7 cellular contexts compared by ENCODE assay signal in genomic region chr17:6656797-6657632, GRCh38. TPM values are rescaled to one million over a fixed set of nuclear protein-coding genes. Genes with fewer than 3 reads are reported as not detected.
DNase-seq lines count a peak whose midpoint lies in the region; ATAC-seq, FAIRE-seq and TF ChIP-seq lines count a peak whose summit lies in the region.
"Not testable (repeated sequence)": the region's sequence is repeated elsewhere in the genome, so short reads cannot be mapped to it uniquely, and the experiment has no call there.
"Had no signal": no experiment of that assay in that cellular context is flagged by ENCODE, and none has a peak within 500 bp of the region (broad histone marks: within the 10 kb centered on the region; RNA-seq: fewer than 3 reads in every experiment).

No MANE protein-coding gene starts in this region.

- DNase-seq in GM19239 (ENCODE audit: insufficient read length, low spot score), result not testable (repeated sequence)
- DNase-seq in PC-9, result peak in 1 of 2 experiments; percentile 40
- peak; percentile 64 to 67 for DNase-seq in activated T-cell treated with anti-CD3 and anti-CD28 coated beads, Interleukin-2, amount 50 U/mL, for 72 hours
- peak; percentile 73 for DNase-seq in germinal center (ENCODE audit: low spot score)

- BruUV-seq in PC-9 (replicated peaks; lab: Mats Ljungman, UMichigan), result TSS peak; percentile 25

- POLR2A ChIA-PET in PC-9 (lab: Charles Lee; ENCODE audit: unreplicated experiment), result interaction anchor here (0.7 kb wide), 1 partner anchor 90 kb away, joined by 4 read pairs; no protein-coding TSS in a partner anchor

- FAIRE-seq in GM19239 (lab: Jason Lieb, UNC), result peak; percentile 4

- intact Hi-C loops in PC-9 (cut with micrococcal nuclease; ENCODE audit: unreplicated experiment), result not testable (repeated sequence)

- H3K27me3 ChIP-seq in PC-9 (ENCODE audit: insufficient read depth, low read depth), result not testable (repeated sequence)
- H3K27me3 ChIP-seq in neutrophil, result peaks cover 89% of the 10 kb centered on the region

- H2AFZ ChIP-seq in PC-9, result peak overlapping the region; percentile 77; the same call in 1 of the 2 replicates

- peaks cover 10% of the 10 kb centered on the region; the same call in 1 of the 2 replicates for H3F3A ChIP-seq in PC-9 (ENCODE audit: insufficient read depth, low read depth)

- H3K4me1 ChIP-seq in PC-9 (replicated peaks; ENCODE audit: insufficient read depth), result peaks cover 29% of the 10 kb centered on the region
- peaks cover 36 to 51% of the 10 kb centered on the region in 2 experiments for H3K4me1 ChIP-seq in neutrophil (ENCODE audit: control insufficient read depth in 1 of 2, insufficient read depth in 1 of 2, low read depth in 1 of 2, low read length in 1 of 2)
- not testable (repeated sequence) for H3K4me1 ChIP-seq in urinary bladder (ENCODE audit: insufficient read depth)

- H3K79me2 ChIP-seq in PC-9 (ENCODE audit: low read depth), result not testable (repeated sequence)

- ATAC-seq in activated T-cell treated with anti-CD3 and anti-CD28 coated beads, Interleukin-2, amount 50 U/mL, for 72 hours (replicated peaks in 1 of 2), result peak; percentile 86 to 87

- peak overlapping the region; percentile 63 for H3K4me3 ChIP-seq in PC-9
- peak overlapping the region; percentile 60 to 66 for H3K4me3 ChIP-seq in neutrophil (ENCODE audit: low read depth in 1 of 2, low read length in 1 of 2)
- peak overlapping the region; percentile 12 for H3K4me3 ChIP-seq in urinary bladder (ENCODE audit: low read depth, low read length)

- not testable (repeated sequence) for H3K9me3 Mint-ChIP-seq in activated T-cell treated with anti-CD3 and anti-CD28 coated beads, Interleukin-2, amount 50 U/mL, for 72 hours

- H3K9me3 ChIP-seq in PC-9 (ENCODE audit: insufficient read depth, low read depth); neutrophil: not testable (repeated sequence)

- H3K27me3 Mint-ChIP-seq in activated T-cell treated with anti-CD3 and anti-CD28 coated beads, Interleukin-2, amount 50 U/mL, for 72 hours (ENCODE audit: low read depth), result not testable (repeated sequence)

- not testable (repeated sequence) for H3K9me2 ChIP-seq in PC-9 (ENCODE audit: insufficient read depth)

- CTCF ChIA-PET in PC-9 (lab: Charles Lee), result not testable (repeated sequence)

- not testable (repeated sequence) for H4K20me1 ChIP-seq in PC-9 (ENCODE audit: insufficient read depth)

- H3K36me3 ChIP-seq in PC-9 (ENCODE audit: low read depth); neutrophil; urinary bladder (ENCODE audit: insufficient read depth): not testable (repeated sequence)

- H3K36me3 Mint-ChIP-seq in activated T-cell treated with anti-CD3 and anti-CD28 coated beads, Interleukin-2, amount 50 U/mL, for 72 hours (ENCODE audit: insufficient read depth in 2 of 2), result not testable (repeated sequence)

- WGBS in urinary bladder, result 7% methylated on average over 53 of the region's 55 CpGs

- H3K27ac ChIP-seq in PC-9; urinary bladder (ENCODE audit: low read depth): not testable (repeated sequence)
- peak overlapping the region; percentile 50 for H3K27ac ChIP-seq in neutrophil

- H3K4me1 Mint-ChIP-seq in activated T-cell treated with anti-CD3 and anti-CD28 coated beads, Interleukin-2, amount 50 U/mL, for 72 hours (ENCODE audit: low read depth), result peaks cover 58% of the 10 kb centered on the region

- H3K27ac Mint-ChIP-seq in activated T-cell treated with anti-CD3 and anti-CD28 coated beads, Interleukin-2, amount 50 U/mL, for 72 hours, result peak overlapping the region; percentile 47

- peak overlapping the region; percentile 80 to 92 for H3K4me3 Mint-ChIP-seq in activated T-cell treated with anti-CD3 and anti-CD28 coated beads, Interleukin-2, amount 50 U/mL, for 72 hours

- not testable (repeated sequence) for TF ChIP-seq CTCF in PC-9 (conservative IDR thresholded peaks at IDR 0.05); neutrophil (IDR thresholded peaks at IDR 0.05)

- peak overlapping the region; percentile 78 for H3K4me2 ChIP-seq in PC-9

RNA-seq across cellular contexts. Expression of gene C17orf100, which starts 5.5 kb away (rescaled TPM):
- total RNA-seq in PC-9 (2021) (2.3 and 4.4 TPM in 2 replicates), urinary bladder (1.2 TPM)
- 1 to 10 TPM; 1.8 to 2.9 TPM for total RNA-seq in activated T-cell treated with anti-CD3 and anti-CD28 coated beads, Interleukin-2, amount 50 U/mL, for 72 hours
- 3.0 TPM for polyA plus RNA-seq in urinary bladder

RNA-seq across cellular contexts. Expression of gene MED31, which starts 5.6 kb away (rescaled TPM):
- total RNA-seq in PC-9 (2021) (19.2 and 41.4 TPM in 2 replicates), urinary bladder (16.9 TPM)
- 1 to 10 TPM; 7.3 to 8.8 TPM for total RNA-seq in activated T-cell treated with anti-CD3 and anti-CD28 coated beads, Interleukin-2, amount 50 U/mL, for 72 hours
- polyA plus RNA-seq in urinary bladder, result 12.8 TPM

RNA-seq across cellular contexts. Expression of gene TXNDC17, which starts 16.2 kb away (rescaled TPM):
- total RNA-seq in PC-9 (2021), result 103 and 114 TPM in 2 replicates
- 10 to 100 TPM; 35.2 to 46.2 TPM for total RNA-seq in activated T-cell treated with anti-CD3 and anti-CD28 coated beads, Interleukin-2, amount 50 U/mL, for 72 hours
- total RNA-seq in urinary bladder, result 34.0 TPM
- polyA plus RNA-seq in urinary bladder, result 164 TPM

RNA-seq across cellular contexts. Expression of gene KIAA0753, which starts 16.5 kb away (rescaled TPM):
- total RNA-seq in PC-9 (2021) (34.1 and 47.0 TPM in 2 replicates), urinary bladder (23.7 TPM)
- total RNA-seq in activated T-cell treated with anti-CD3 and anti-CD28 coated beads, Interleukin-2, amount 50 U/mL, for 72 hours, result 10 to 100 TPM; 14.0 to 18.4 TPM
- polyA plus RNA-seq in urinary bladder, result 8.5 TPM

RNA-seq across cellular contexts. Expression of gene SLC13A5, which starts 56.2 kb away (rescaled TPM):
- 0.92 and 2.0 TPM in 2 replicates for total RNA-seq in PC-9 (2021)
- under 1 TPM in 1 of 2 donors, not detected in 1; 0.22 TPM for total RNA-seq in activated T-cell treated with anti-CD3 and anti-CD28 coated beads, Interleukin-2, amount 50 U/mL, for 72 hours
- total RNA-seq in urinary bladder, result not detected
- polyA plus RNA-seq in urinary bladder, result 0.10 TPM
- total RNA-seq: PC-3 had no signal

Comparison
In these comparisons a context has a peak if more than half of its experiments do, and no peak if none do; other contexts are left out.
1. H3K4me3 ChIP-seq: peak in every context shown above with its lines; median percentile 63 in PC-9; 63 in neutrophil; 12 in urinary bladder.